ENCODE assay signal across 8 cellular contexts in genomic region chr3:23945903-23946751, GRCh38. TPM values are rescaled to one million over a fixed set of nuclear protein-coding genes. Genes with fewer than 3 reads are reported as not detected.
DNase-seq lines count a peak whose midpoint lies in the region; ATAC-seq and TF ChIP-seq lines count a peak whose summit lies in the region.

No MANE protein-coding gene starts in this region.

- CTCF ChIA-PET in activated naive CD4-positive, alpha-beta T cell treated with anti-CD3 and anti-CD28 coated beads for 36 hours (lab: Charles Lee), result interaction anchor here (0.6 to 1.2 kb wide), 3 partner anchors 10 to 170 kb away, joined by 3 to 4 read pairs (median 3); no protein-coding TSS in a partner anchor

- DNase-seq in HFFc6, result peak; percentile 93
- DNase-seq in MV-4-11 (lab: John Stamatoyannopoulos, UW), result peak; percentile 93
- peak; percentile 95 to 99 for DNase-seq in SJSA1 (ENCODE audit: low read depth in 1 of 2, low spot score in 2 of 2)
- DNase-seq in activated naive CD4-positive, alpha-beta T cell treated with anti-CD3 and anti-CD28 coated beads for 36 hours, result peak; percentile 96
- DNase-seq in nucleus accumbens (lab: John Stamatoyannopoulos, UW), result peak; percentile 65 to 99 (median 96)
- peak; percentile 94 for DNase-seq in superior temporal gyrus (ENCODE audit: extremely low spot score)

- H3K36me3 ChIP-seq in SJSA1, result peaks cover 31% of the 10 kb centered on the region
- no peaks in the 10 kb centered on the region for H3K36me3 ChIP-seq in gastroesophageal sphincter

- peaks cover 50% of the 10 kb centered on the region for H3K4me1 ChIP-seq in SJSA1 (replicated peaks)
- peaks cover 0 to 59% (median 17%) of the 10 kb centered on the region in 3 donors for H3K4me1 ChIP-seq in gastroesophageal sphincter

- peaks cover 9% of the 10 kb centered on the region for H3K36me3 Mint-ChIP-seq in HFFc6 (ENCODE audit: low read depth)
- H3K36me3 Mint-ChIP-seq in activated naive CD4-positive, alpha-beta T cell treated with anti-CD3 and anti-CD28 coated beads for 36 hours (ENCODE audit: low read depth), result peaks cover 1% of the 10 kb centered on the region

- peaks cover 2% of the 10 kb centered on the region; the same call in 1 of the 2 replicates for H3K27me3 Mint-ChIP-seq in HFFc6 (ENCODE audit: insufficient read depth)
- H3K27me3 Mint-ChIP-seq in activated naive CD4-positive, alpha-beta T cell treated with anti-CD3 and anti-CD28 coated beads for 36 hours (ENCODE audit: low read depth), result peaks cover 4% of the 10 kb centered on the region

- WGBS in gastroesophageal sphincter (ENCODE audit: low coverage in 1 of 2), 2 donors, result 2 to 29% methylated on average over 1 to 10 of the region's 89 CpGs

- H3K27ac Mint-ChIP-seq in HFFc6, result peak overlapping the region; percentile 98
- H3K27ac Mint-ChIP-seq in activated naive CD4-positive, alpha-beta T cell treated with anti-CD3 and anti-CD28 coated beads for 36 hours, result peak overlapping the region; percentile 85

- H3K27ac ChIP-seq in SJSA1, result peak overlapping the region; percentile 93
- peak overlapping the region; percentile 67 to 100 (median 100) for H3K27ac ChIP-seq in gastroesophageal sphincter

- peak in 1 of 2 donors; percentile 45 for TF ChIP-seq POLR2A in gastroesophageal sphincter (IDR thresholded peaks at IDR 0.05)

- peak; percentile 91 for ATAC-seq in gastroesophageal sphincter

- H3K4me3 Mint-ChIP-seq in HFFc6, result peak overlapping the region; percentile 86
- H3K4me3 Mint-ChIP-seq in activated naive CD4-positive, alpha-beta T cell treated with anti-CD3 and anti-CD28 coated beads for 36 hours, result peak overlapping the region; percentile 80

- no peak for TF ChIP-seq EP300 in gastroesophageal sphincter (IDR thresholded peaks at IDR 0.05)

- no peaks in the 10 kb centered on the region for H3K27me3 ChIP-seq in SJSA1 (replicated peaks)
- no peaks in the 10 kb centered on the region for H3K27me3 ChIP-seq in gastroesophageal sphincter

- H3K4me1 Mint-ChIP-seq in HFFc6 (ENCODE audit: low read depth), result peaks cover 54% of the 10 kb centered on the region
- H3K4me1 Mint-ChIP-seq in activated naive CD4-positive, alpha-beta T cell treated with anti-CD3 and anti-CD28 coated beads for 36 hours (ENCODE audit: low read depth), result peaks cover 42% of the 10 kb centered on the region

- intact Hi-C loops in activated naive CD4-positive, alpha-beta T cell treated with anti-CD3 and anti-CD28 coated beads for 36 hours (cut with micrococcal nuclease), result loop anchor here (1.0 to 5.0 kb wide), 10 partner anchors 13 to 1716 kb away; partner anchors contain the start of genes RPL15, TOP2B and UBE2E2

- no peaks in the 10 kb centered on the region for H3K9me3 ChIP-seq in SJSA1 (replicated peaks)
- H3K9me3 ChIP-seq in gastroesophageal sphincter, result no peaks in the 10 kb centered on the region

- H3K4me3 ChIP-seq in GM08714 (ENCODE audit: low read length), result peak overlapping the region; percentile 86
- peak overlapping the region; percentile 81 for H3K4me3 ChIP-seq in SJSA1
- H3K4me3 ChIP-seq in gastroesophageal sphincter, result peak overlapping the region; percentile 53 to 95

- TF ChIP-seq CTCF in HFFc6 (IDR thresholded peaks at IDR 0.05) (no peak), gastroesophageal sphincter (IDR thresholded peaks at IDR 0.05) (peak in 2 of 4 experiments; percentile 15 to 26)

- H3K9me3 Mint-ChIP-seq in HFFc6, result no peaks in the 10 kb centered on the region
- no peaks in the 10 kb centered on the region for H3K9me3 Mint-ChIP-seq in activated naive CD4-positive, alpha-beta T cell treated with anti-CD3 and anti-CD28 coated beads for 36 hours

RNA-seq across cellular contexts. Expression of gene NR1D2, which starts 1.0 kb away (rescaled TPM):
- 10 to 100 TPM; 36.0 to 43.7 (median 40.9) TPM for total RNA-seq in HFFc6 (2021; fragmentation: NEBNext Ultra II Directional; extraction: Animal tissue kit (Norgen Biotek cat#: 25700))
- total RNA-seq in SJSA1 (2014; rRNA removed; shearing (Covaris generic)), result 23.4 and 37.2 TPM in 2 replicates
- 1 to 10 TPM; 6.0 to 7.0 TPM for total RNA-seq in activated naive CD4-positive, alpha-beta T cell treated with anti-CD3 and anti-CD28 coated beads for 36 hours
- total RNA-seq in gastroesophageal sphincter, result 10 to 100 TPM; 36.9 to 52.1 (median 41.5) TPM

RNA-seq across cellular contexts. Expression of gene RPL15, which starts 29.2 kb away (rescaled TPM):
- total RNA-seq in HFFc6 (2021; fragmentation: NEBNext Ultra II Directional; extraction: Animal tissue kit (Norgen Biotek cat#: 25700)), result 1,000 to 10,000 TPM; 1,680 to 2,112 (median 1,953) TPM
- total RNA-seq in SJSA1 (2014; rRNA removed; shearing (Covaris generic)), result 846 and 1,877 TPM in 2 replicates
- total RNA-seq in activated naive CD4-positive, alpha-beta T cell treated with anti-CD3 and anti-CD28 coated beads for 36 hours, result 1,000 to 10,000 TPM; 2,861 to 2,959 TPM
- 1,000 to 10,000 TPM; 2,085 to 2,928 (median 2,309) TPM for total RNA-seq in gastroesophageal sphincter

RNA-seq across cellular contexts. Expression of gene NKIRAS1, which starts 29.3 kb away (rescaled TPM):
- 10 to 100 TPM; 10.9 to 13.5 (median 11.6) TPM for total RNA-seq in HFFc6 (2021; fragmentation: NEBNext Ultra II Directional; extraction: Animal tissue kit (Norgen Biotek cat#: 25700))
- total RNA-seq in SJSA1 (2014; rRNA removed; shearing (Covaris generic)), result 10.2 and 18.1 TPM in 2 replicates
- 1 to 10 TPM; 2.4 to 3.1 TPM for total RNA-seq in activated naive CD4-positive, alpha-beta T cell treated with anti-CD3 and anti-CD28 coated beads for 36 hours
- 10 to 100 TPM; 18.8 to 29.9 (median 25.5) TPM for total RNA-seq in gastroesophageal sphincter

Comparison
In these comparisons a context has a peak if more than half of its experiments do, and no peak if none do; other contexts are left out.
1. Peak in every context shown above with its lines: DNase-seq, ATAC-seq, H3K4me3 ChIP-seq and H3K27ac ChIP-seq.